Comparison of ENCODE assay signal across 27 cellular contexts in the genomic region with DNA sequence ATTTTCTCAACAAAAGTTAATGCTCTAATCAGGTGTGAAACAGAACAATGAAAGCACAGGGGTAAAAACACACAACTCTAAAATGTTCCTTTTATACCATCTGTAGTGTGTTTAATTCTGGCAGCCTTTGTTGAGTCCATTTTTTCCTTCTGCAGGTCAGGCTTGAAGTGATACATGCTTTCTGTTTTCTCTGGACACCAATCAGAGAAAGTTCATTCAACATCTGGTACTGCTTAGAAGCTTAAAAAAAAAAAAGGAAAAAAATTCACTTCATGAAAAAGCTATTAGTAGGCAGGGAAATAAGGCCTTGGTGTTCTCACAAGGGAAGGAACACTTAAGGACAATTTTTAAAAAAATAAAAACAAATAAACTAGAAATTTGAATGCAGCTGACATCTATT.
DNase-seq lines count a peak whose midpoint lies in the region; TF ChIP-seq lines count a peak whose summit lies in the region.
"Had no signal": no experiment of that assay in that cellular context is flagged by ENCODE, and none has a peak within 500 bp of the region (broad histone marks: within the 10 kb centered on the region; RNA-seq: fewer than 3 reads in every experiment).

No MANE protein-coding gene starts in this region.

- in situ Hi-C loops in GM23248 (cut with MboI), result no loop called here

- H3K9me2 ChIP-seq in GM23248 (ENCODE audit: insufficient read depth), result no peaks in the 10 kb centered on the region

- no peak for TF ChIP-seq CTCF in AG04449 (IDR thresholded peaks at IDR 0.05; ENCODE audit: insufficient read depth, low read length, missing control alignments)

- H3K9me3 Mint-ChIP-seq in activated CD4-positive, alpha-beta memory T cell treated with anti-CD3 and anti-CD28 coated beads for 36 hours, result no peaks in the 10 kb centered on the region
- H3K9me3 Mint-ChIP-seq: activated naive CD8-positive, alpha-beta T cell treated with anti-CD3 and anti-CD28 coated beads, Interleukin-2, amount 50 U/mL, for 24 hours; naive B cell had no signal

- no peaks in the 10 kb centered on the region for H3K9me3 ChIP-seq in GM23248 (ENCODE audit: low read depth)
- H3K9me3 ChIP-seq: A549, breast epithelium, stomach had no signal

- DNase-seq in AG04449 (ENCODE audit: low read depth, low spot score), result peak; percentile 12
- DNase-seq in GM23248, result peak; percentile 64
- peak; percentile 82 for DNase-seq in fibroblast of gingiva (ENCODE audit: low read depth)
- DNase-seq in left kidney (ENCODE audit: low read depth, low spot score), result peak; percentile 42
- DNase-seq in islet precursor cell, result no peak
- no peak for DNase-seq in GDM1 (lab: John Stamatoyannopoulos, UW)
- no peak for DNase-seq in activated CD4-positive, alpha-beta memory T cell treated with anti-CD3 and anti-CD28 coated beads for 36 hours
- no peak for DNase-seq in NCI-H1417 treated with DMSO at 0.1 percent for 48 hours (lab: John Stamatoyannopoulos, UW)
- DNase-seq: activated CD4-positive, alpha-beta T cell treated with anti-CD3 and anti-CD28 coated beads, Interleukin-2, amount 50 U/mL, for 1 hour; activated CD8-positive, alpha-beta memory T cell treated with anti-CD3 and anti-CD28 coated beads, Interleukin-2, amount 50 U/mL, for 4 hours; activated effector memory CD4-positive, alpha-beta T cell treated with Interleukin-2 at 50 U/mL for 16 hours; activated naive CD8-positive, alpha-beta T cell treated with anti-CD3 and anti-CD28 coated beads, Interleukin-2, amount 50 U/mL, for 24 hours; cortex of kidney; EL; H7; kidney glomerular epithelial cell; mesendoderm; naive B cell; NCI-H1417; NCI-H69; right cardiac atrium; stimulated activated CD4-positive, alpha-beta T cell treated with anti-CD3 and anti-CD28 coated beads, Interleukin-15, amount 100 ng/mL, for 24 hours; stomach; trophoblast cell had no signal

- H3F3A ChIP-seq in GM23248 (ENCODE audit: insufficient read depth), result no peaks in the 10 kb centered on the region

- CTCF ChIA-PET in AG04449 (lab: Yijun Ruan, JAX), result interaction anchor here (1.0 to 4.2 kb wide), 4 partner anchors 9 to 971 kb away, joined by 3 to 22 read pairs (median 3); no protein-coding TSS in a partner anchor
- CTCF ChIA-PET in activated CD4-positive, alpha-beta memory T cell treated with anti-CD3 and anti-CD28 coated beads for 36 hours (lab: Charles Lee), result no interaction called here

- intact Hi-C loops in activated CD4-positive, alpha-beta memory T cell treated with anti-CD3 and anti-CD28 coated beads for 36 hours (cut with micrococcal nuclease), result no loop called here

- H3K27me3 ChIP-seq in GM23248 (replicated peaks; ENCODE audit: insufficient read depth), result peaks cover 9% of the 10 kb centered on the region
- H3K27me3 ChIP-seq: breast epithelium, stomach had no signal

- H4K20me1 ChIP-seq in GM23248 (ENCODE audit: insufficient read depth), result no peaks in the 10 kb centered on the region

- no peak overlapping the region for H3K4me3 ChIP-seq in AG04449 (ENCODE audit: low read depth, low read length)
- H3K4me3 ChIP-seq in GM23248, result no peak overlapping the region
- H3K4me3 ChIP-seq: A549, breast epithelium, stomach had no signal

- H3K36me3 Mint-ChIP-seq in activated CD4-positive, alpha-beta memory T cell treated with anti-CD3 and anti-CD28 coated beads for 36 hours, result no peaks in the 10 kb centered on the region
- H3K36me3 Mint-ChIP-seq: CD14-positive monocyte, naive B cell had no signal

- H3K27me3 Mint-ChIP-seq in activated CD4-positive, alpha-beta memory T cell treated with anti-CD3 and anti-CD28 coated beads for 36 hours, result peaks cover 1% of the 10 kb centered on the region
- H3K27me3 Mint-ChIP-seq: activated naive CD8-positive, alpha-beta T cell treated with anti-CD3 and anti-CD28 coated beads, Interleukin-2, amount 50 U/mL, for 24 hours had no signal

- H3K4me1 Mint-ChIP-seq in activated CD4-positive, alpha-beta memory T cell treated with anti-CD3 and anti-CD28 coated beads for 36 hours (ENCODE audit: low read depth), result no peaks in the 10 kb centered on the region
- H3K4me1 Mint-ChIP-seq: activated naive CD8-positive, alpha-beta T cell treated with anti-CD3 and anti-CD28 coated beads, Interleukin-2, amount 50 U/mL, for 24 hours; CD14-positive monocyte; naive B cell had no signal

- no peak overlapping the region for H3K27ac ChIP-seq in GM23248
- H3K27ac ChIP-seq: A549 had no signal

- no peaks in the 10 kb centered on the region for H3K4me1 ChIP-seq in GM23248 (ENCODE audit: insufficient read depth)
- H3K4me1 ChIP-seq: A549, breast epithelium had no signal

- no peak overlapping the region for H2AFZ ChIP-seq in GM23248

- H3K27ac Mint-ChIP-seq in activated CD4-positive, alpha-beta memory T cell treated with anti-CD3 and anti-CD28 coated beads for 36 hours, result no peak overlapping the region
- H3K27ac Mint-ChIP-seq: activated naive CD8-positive, alpha-beta T cell treated with anti-CD3 and anti-CD28 coated beads, Interleukin-2, amount 50 U/mL, for 24 hours; CD14-positive monocyte had no signal

- no peak overlapping the region for H3K9ac ChIP-seq in GM23248

- H3K79me2 ChIP-seq in GM23248 (ENCODE audit: insufficient read depth), result no peaks in the 10 kb centered on the region

- H3K4me2 ChIP-seq in GM23248 (ENCODE audit: unreplicated experiment), result no peak overlapping the region
- H3K4me2 ChIP-seq: A549 had no signal

- H3K4me3 Mint-ChIP-seq in activated CD4-positive, alpha-beta memory T cell treated with anti-CD3 and anti-CD28 coated beads for 36 hours, result no peak overlapping the region
- H3K4me3 Mint-ChIP-seq: activated naive CD8-positive, alpha-beta T cell treated with anti-CD3 and anti-CD28 coated beads, Interleukin-2, amount 50 U/mL, for 24 hours; CD14-positive monocyte; naive B cell had no signal

- POLR2A ChIA-PET in AG04449 (lab: Yijun Ruan, JAX), result no interaction called here
- POLR2A ChIA-PET in activated CD4-positive, alpha-beta memory T cell treated with anti-CD3 and anti-CD28 coated beads for 36 hours (lab: Charles Lee), result no interaction called here

- H3K36me3 ChIP-seq in GM23248 (ENCODE audit: low read depth), result no peaks in the 10 kb centered on the region
- H3K36me3 ChIP-seq: breast epithelium, stomach had no signal

Comparison
In these comparisons a context has a peak if more than half of its experiments do, and no peak if none do; other contexts are left out.
1. DNase-seq: peak in AG04449 (single experiment), GM23248 (single experiment), fibroblast of gingiva (single experiment) and left kidney (single experiment); none in islet precursor cell (single experiment), GDM1 (single experiment), activated CD4-positive, alpha-beta memory T cell treated with anti-CD3 and anti-CD28 coated beads for 36 hours (single experiment) and NCI-H1417 treated with DMSO at 0.1 percent for 48 hours (single experiment).